In the genomic region with DNA sequence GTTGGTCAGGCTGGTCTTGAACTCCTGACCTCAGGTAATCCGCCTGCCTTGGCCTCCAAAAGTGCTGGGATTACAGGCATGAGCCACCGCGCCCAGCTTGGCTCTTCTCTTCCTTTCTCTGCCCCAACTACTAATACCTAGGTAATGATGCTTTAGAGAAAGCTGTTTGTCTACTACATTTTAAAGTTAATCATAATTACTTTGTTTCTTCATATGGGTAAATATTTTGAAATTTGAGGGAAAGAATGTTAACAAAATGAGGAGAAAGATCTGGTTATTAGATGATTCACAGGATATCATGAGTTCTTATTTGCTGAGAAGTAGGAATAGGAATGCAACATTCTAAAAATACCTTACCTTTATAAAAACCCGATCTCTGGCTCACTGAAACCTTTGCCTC, we compare ENCODE assay signal across 22 cellular contexts. TPM values are rescaled to one million over a fixed set of nuclear protein-coding genes. Genes with fewer than 3 reads are reported as not detected.
DNase-seq lines count a peak whose midpoint lies in the region; TF ChIP-seq lines count a peak whose summit lies in the region.
"Had no signal": no experiment of that assay in that cellular context is flagged by ENCODE, and none has a peak within 500 bp of the region (broad histone marks: within the 10 kb centered on the region; RNA-seq: fewer than 3 reads in every experiment).

No MANE protein-coding gene starts in this region.

- H3K4me3 Mint-ChIP-seq in mesothelial cell of epicardium: no peak overlapping the region
- H3K4me3 Mint-ChIP-seq: CD14-positive monocyte, IgD-negative memory B cell had no signal

- TF ChIP-seq CTCF in osteoblast (IDR thresholded peaks at IDR 0.05; ENCODE audit: extremely low read depth, low read depth, low read length) (no peak), mesothelial cell of epicardium (IDR thresholded peaks at IDR 0.05; ENCODE audit: unreplicated experiment) (no peak)

- no peaks in the 10 kb centered on the region for H3K27me3 Mint-ChIP-seq in mesothelial cell of epicardium (ENCODE audit: low read depth)
- H3K27me3 Mint-ChIP-seq: IgD-negative memory B cell had no signal

- no peak overlapping the region for H3K27ac Mint-ChIP-seq in mesothelial cell of epicardium
- H3K27ac Mint-ChIP-seq: CD14-positive monocyte, IgD-negative memory B cell had no signal

- H2AFZ ChIP-seq in osteoblast (ENCODE audit: low read length): no peak overlapping the region

- no peak overlapping the region for H3K4me3 ChIP-seq in MG63
- H3K4me3 ChIP-seq in osteoblast (ENCODE audit: insufficient read depth, low read length): no peak overlapping the region
- H3K4me3 ChIP-seq: SK-N-MC had no signal

- H3K36me3 ChIP-seq in MG63: no peaks in the 10 kb centered on the region
- no peaks in the 10 kb centered on the region for H3K36me3 ChIP-seq in osteoblast (ENCODE audit: insufficient read depth, low read length)

- DNase-seq in AG08395 (ENCODE audit: low spot score) (peak; percentile 27), GM03348 (ENCODE audit: low spot score) (peak; percentile 23), MG63 (peak; percentile 62), fibroblast of gingiva (ENCODE audit: low read depth) (peak; percentile 37), superior temporal gyrus (ENCODE audit: extremely low spot score) (no peak), NCI-H2029 (lab: John Stamatoyannopoulos, UW) (no peak), osteoblast (ENCODE audit: insufficient read length, low spot score, missing footprints) (no peak), mesothelial cell of epicardium (ENCODE audit: low spot score in 2 of 2, unreplicated experiment in 2 of 2) (no peak)
- DNase-seq: AML-193; DMS79 treated with DMSO at 0.1 percent for 48 hours; GF-D8; Karpas-422; NCI-H1092 treated with DMSO at 0.1 percent for 48 hours; NCI-H2081 treated with DMSO at 0.1 percent for 48 hours; NCI-H446 treated with DMSO at 0.1 percent for 48 hours; NCI-H748 treated with DMSO at 0.1 percent for 48 hours; NK-92 treated with Interleukin-12 subunit alpha and Interleukin-12 subunit beta, amount 100 ng/mL, for 24 hours; Right ventricle myocardium superior had no signal

- no peaks in the 10 kb centered on the region for H3K9me3 ChIP-seq in MG63
- no peaks in the 10 kb centered on the region for H3K9me3 ChIP-seq in osteoblast (ENCODE audit: low read depth, low read length)

- no peaks in the 10 kb centered on the region for H3K79me2 ChIP-seq in osteoblast (ENCODE audit: insufficient read depth, low read length)

- H3K4me1 ChIP-seq in osteoblast (ENCODE audit: insufficient read depth, low read length): no peaks in the 10 kb centered on the region

- H3K4me2 ChIP-seq in osteoblast (ENCODE audit: insufficient read depth, low read length): no peak overlapping the region

- peaks cover 17% of the 10 kb centered on the region for H3K4me1 Mint-ChIP-seq in mesothelial cell of epicardium
- H3K4me1 Mint-ChIP-seq: CD14-positive monocyte, IgD-negative memory B cell had no signal

- H3K27me3 ChIP-seq in MG63 (no peaks in the 10 kb centered on the region), osteoblast (ENCODE audit: insufficient read depth, low read length) (no peaks in the 10 kb centered on the region)

- H3K36me3 Mint-ChIP-seq in mesothelial cell of epicardium: no peaks in the 10 kb centered on the region
- H3K36me3 Mint-ChIP-seq: CD14-positive monocyte, IgD-negative memory B cell had no signal

- no peaks in the 10 kb centered on the region for H4K20me1 ChIP-seq in osteoblast (ENCODE audit: insufficient read depth, low read length)

- H3K27ac ChIP-seq in osteoblast (ENCODE audit: low read depth, low read length): no peak overlapping the region
- H3K27ac ChIP-seq: HL-60, SK-N-MC had no signal

- peaks cover under 1% of the 10 kb centered on the region for H3K9me3 Mint-ChIP-seq in mesothelial cell of epicardium
- H3K9me3 Mint-ChIP-seq: IgD-negative memory B cell had no signal

RNA-seq across cellular contexts. Expression of a gene that starts 18.4 kb away (rescaled TPM):
- 9.7 and 33.7 TPM in 2 replicates for total RNA-seq in MG63 (2014; rRNA removed; shearing (Covaris generic); ENCODE audit: low replicate concordance)
- total RNA-seq in osteoblast: 153 and 165 TPM in 2 replicates
- total RNA-seq in mesothelial cell of epicardium: 87.4 to 93.7 TPM (median 90.0 TPM) in 3 replicates

Comparison
In these comparisons a context has a peak if more than half of its experiments do, and no peak if none do; other contexts are left out.
1. DNase-seq: peak in AG08395 (single experiment), GM03348 (single experiment), MG63 (single experiment) and fibroblast of gingiva (single experiment); none in superior temporal gyrus (single experiment), NCI-H2029 (single experiment), osteoblast (single experiment) and mesothelial cell of epicardium (0 of 2).